8 cellular contexts compared by ENCODE assay signal in the genomic region with DNA sequence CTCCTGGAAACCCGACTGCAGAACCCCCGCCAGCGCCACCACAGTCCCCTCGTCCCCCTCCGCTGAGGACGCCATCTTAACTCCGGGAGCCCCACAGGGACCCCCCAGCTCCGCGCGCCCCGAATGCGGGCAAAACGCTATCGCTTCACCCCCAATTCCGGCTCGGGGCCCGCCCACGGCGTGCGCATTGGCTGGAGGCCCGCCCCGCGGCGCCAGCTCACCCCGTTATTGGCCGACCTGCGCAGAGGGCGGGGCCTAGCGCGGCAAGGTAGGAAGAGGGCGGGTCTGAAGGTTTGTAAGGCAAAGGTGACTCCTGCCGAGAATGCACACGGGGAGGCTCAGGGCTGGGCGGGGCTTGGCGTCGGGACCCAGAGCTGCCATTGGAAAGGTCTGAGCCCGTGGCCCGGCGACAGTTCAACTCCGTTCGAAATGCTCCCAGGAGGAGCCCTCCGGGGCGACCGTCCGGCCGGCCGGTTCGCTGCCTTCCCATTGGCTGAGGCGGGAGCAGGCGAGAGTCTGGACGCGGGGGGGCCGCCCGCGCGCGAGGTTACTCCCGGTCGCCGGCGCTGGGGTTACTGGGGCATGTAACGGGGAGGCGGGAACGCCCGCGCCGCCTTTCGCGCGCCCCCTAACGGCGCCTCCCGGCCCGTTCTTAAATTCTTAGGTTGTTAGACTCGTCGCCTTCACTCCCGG. TPM values are rescaled to one million over a fixed set of nuclear protein-coding genes. Genes with fewer than 3 reads are reported as not detected.
DNase-seq lines count a peak whose midpoint lies in the region; ATAC-seq and TF ChIP-seq lines count a peak whose summit lies in the region.

A gene with protein sequence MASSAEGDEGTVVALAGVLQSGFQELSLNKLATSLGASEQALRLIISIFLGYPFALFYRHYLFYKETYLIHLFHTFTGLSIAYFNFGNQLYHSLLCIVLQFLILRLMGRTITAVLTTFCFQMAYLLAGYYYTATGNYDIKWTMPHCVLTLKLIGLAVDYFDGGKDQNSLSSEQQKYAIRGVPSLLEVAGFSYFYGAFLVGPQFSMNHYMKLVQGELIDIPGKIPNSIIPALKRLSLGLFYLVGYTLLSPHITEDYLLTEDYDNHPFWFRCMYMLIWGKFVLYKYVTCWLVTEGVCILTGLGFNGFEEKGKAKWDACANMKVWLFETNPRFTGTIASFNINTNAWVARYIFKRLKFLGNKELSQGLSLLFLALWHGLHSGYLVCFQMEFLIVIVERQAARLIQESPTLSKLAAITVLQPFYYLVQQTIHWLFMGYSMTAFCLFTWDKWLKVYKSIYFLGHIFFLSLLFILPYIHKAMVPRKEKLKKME (minus strand): TSS at position 127 of the 693 bp plus-strand sequence. CDS start 52 bp downstream, at position 75.

- no peaks in the 10 kb centered on the region for H3K27me3 ChIP-seq in fibroblast of lung (ENCODE audit: control insufficient read depth, insufficient read depth, low read length)

- peak; percentile 97 for ATAC-seq in activated T-helper 17 cell treated with anti-CD3 and anti-CD28 coated beads, Interleukin-2, amount 50 U/mL, for 72 hours (replicated peaks)
- peak; percentile 94 to 95 for ATAC-seq in naive thymus-derived CD8-positive, alpha-beta T cell

- DNase-seq in ELR (ENCODE audit: low read depth) (peak; percentile 94), H4 (ENCODE audit: low spot score) (peak; percentile 96), LNCaP clone FGC (ENCODE audit: low read depth) (peak; percentile 94), RWPE1 (ENCODE audit: low spot score) (peak; percentile 94), fibroblast of lung (ENCODE audit: low read depth in 2 of 2) (peak; percentile 91 to 92)
- peak; percentile 92 to 99 (median 98) for DNase-seq in naive thymus-derived CD8-positive, alpha-beta T cell
- DNase-seq in stimulated activated naive CD4-positive, alpha-beta T cell (lab: John Stamatoyannopoulos, UW): peak; percentile 95 to 99 (median 98)

- peak within 1 kb of the TSS; percentile 89 for H3K27ac ChIP-seq in RWPE1
- peak within 1 kb of the TSS; percentile 57 for H3K27ac ChIP-seq in fibroblast of lung (ENCODE audit: insufficient read depth, low read length)

- H3K9ac ChIP-seq in fibroblast of lung (ENCODE audit: insufficient read depth, low read length): peak within 1 kb of the TSS; percentile 48

- no peaks in the 10 kb centered on the region for H3K36me3 ChIP-seq in fibroblast of lung (ENCODE audit: control insufficient read depth, insufficient read depth, low read length)

- no peaks in the 10 kb centered on the region for H3K79me2 ChIP-seq in fibroblast of lung (ENCODE audit: control insufficient read depth, insufficient read depth, low read length)

- H3K27me3 Mint-ChIP-seq in activated T-helper 17 cell treated with anti-CD3 and anti-CD28 coated beads, Interleukin-2, amount 50 U/mL, for 72 hours: no peaks in the 10 kb centered on the region
- no peaks in the 10 kb centered on the region for H3K27me3 Mint-ChIP-seq in naive thymus-derived CD8-positive, alpha-beta T cell

- TF ChIP-seq CTCF in LNCaP clone FGC (IDR thresholded peaks at IDR 0.05; ENCODE audit: control insufficient read depth, extremely low read depth, insufficient read depth) (peak; percentile 83), RWPE1 (conservative IDR thresholded peaks at IDR 0.05; ENCODE audit: low read depth) (peak; percentile 75), fibroblast of lung (conservative IDR thresholded peaks at IDR 0.05 in 1 of 2, IDR thresholded peaks at IDR 0.05 in 1 of 2; ENCODE audit: low read depth in 1 of 2, low read length in 2 of 2) (peak; percentile 71)

- H3K27ac Mint-ChIP-seq in activated T-helper 17 cell treated with anti-CD3 and anti-CD28 coated beads, Interleukin-2, amount 50 U/mL, for 72 hours: peak within 1 kb of the TSS; percentile 60
- H3K27ac Mint-ChIP-seq in naive thymus-derived CD8-positive, alpha-beta T cell: peak within 1 kb of the TSS; percentile 81 to 97 (median 94)

- H3K4me3 ChIP-seq in LNCaP clone FGC (ENCODE audit: low read depth, low read length) (peak within 1 kb of the TSS; percentile 91), fibroblast of lung (replicated peaks in 1 of 4; ENCODE audit: control extremely low read depth in 1 of 4, insufficient read depth in 1 of 4, low read depth in 3 of 4, low read length in 4 of 4) (peak within 1 kb of the TSS; percentile 55 to 90 (median 74))

- no peaks in the 10 kb centered on the region for H3K9me3 ChIP-seq in fibroblast of lung (ENCODE audit: control insufficient read depth, insufficient read depth, low read depth, low read length)

- peak within 1 kb of the TSS; percentile 79 for H2AFZ ChIP-seq in fibroblast of lung (ENCODE audit: low read length)

- peak within 1 kb of the TSS; percentile 85 for H3K4me3 Mint-ChIP-seq in activated T-helper 17 cell treated with anti-CD3 and anti-CD28 coated beads, Interleukin-2, amount 50 U/mL, for 72 hours
- peak within 1 kb of the TSS; percentile 90 to 98 (median 94) for H3K4me3 Mint-ChIP-seq in naive thymus-derived CD8-positive, alpha-beta T cell

- no peaks in the 10 kb centered on the region for H3K9me3 Mint-ChIP-seq in activated T-helper 17 cell treated with anti-CD3 and anti-CD28 coated beads, Interleukin-2, amount 50 U/mL, for 72 hours
- H3K9me3 Mint-ChIP-seq in naive thymus-derived CD8-positive, alpha-beta T cell: no peaks in the 10 kb centered on the region

- H4K20me1 ChIP-seq in fibroblast of lung (ENCODE audit: control insufficient read depth, extremely low read depth, insufficient read depth, low read length): no peaks in the 10 kb centered on the region

- H3K4me1 Mint-ChIP-seq in activated T-helper 17 cell treated with anti-CD3 and anti-CD28 coated beads, Interleukin-2, amount 50 U/mL, for 72 hours: peaks cover 12% of the 10 kb centered on the region
- peaks cover 20 to 40% (median 31%) of the 10 kb centered on the region in 4 donors for H3K4me1 Mint-ChIP-seq in naive thymus-derived CD8-positive, alpha-beta T cell

- peaks cover 3% of the 10 kb centered on the region for H3K4me1 ChIP-seq in fibroblast of lung (ENCODE audit: control insufficient read depth, extremely low read depth, insufficient read depth, low read length)

- CTCF ChIA-PET in RWPE1 (lab: Yijun Ruan, JAX): interaction anchor here (0.7 to 1.2 kb wide), 6 partner anchors 10 to 177 kb away, joined by 3 to 6 read pairs (median 4); no protein-coding TSS in a partner anchor

- POLR2A ChIA-PET in RWPE1 (lab: Yijun Ruan, JAX; ENCODE audit: low non-redundant PET): interaction anchor here (0.5 to 1.0 kb wide), 2 partner anchors 73 to 677 kb away, joined by 3 to 6 read pairs; a partner anchor contains a TSS
- POLR2A ChIA-PET in naive thymus-derived CD8-positive, alpha-beta T cell (lab: Charles Lee): interaction anchor here (0.7 to 2.6 kb wide), 15 partner anchors 17 to 167 kb away, joined by 3 to 19 read pairs (median 4); a partner anchor contains a TSS

- no peaks in the 10 kb centered on the region for H3K36me3 Mint-ChIP-seq in activated T-helper 17 cell treated with anti-CD3 and anti-CD28 coated beads, Interleukin-2, amount 50 U/mL, for 72 hours (ENCODE audit: low read depth)
- H3K36me3 Mint-ChIP-seq in naive thymus-derived CD8-positive, alpha-beta T cell: peaks cover 0 to 11% (median 0%) of the 10 kb centered on the region in 3 donors

- H3K4me2 ChIP-seq in fibroblast of lung (ENCODE audit: extremely low read depth, insufficient read depth, low read length): peak within 1 kb of the TSS; percentile 84

RNA-seq across cellular contexts. Expression of the gene that starts here (rescaled TPM):
- 85.6 and 97.8 TPM in 2 replicates for total RNA-seq in H4 (2014; rRNA removed; shearing (Covaris generic))
- 10 to 100 TPM; 13.2 to 34.8 TPM for total RNA-seq in activated T-helper 17 cell treated with anti-CD3 and anti-CD28 coated beads, Interleukin-2, amount 50 U/mL, for 72 hours
- 10.0 and 11.4 TPM in 2 replicates for total RNA-seq in fibroblast of lung
- polyA plus RNA-seq in fibroblast of lung: 48.5 and 54.0 TPM in 2 replicates
- polyA plus RNA-seq in fibroblast of lung (2012): 31.0 and 35.4 TPM in 2 replicates
- 34.4 and 41.0 TPM in 2 replicates for polyA minus RNA-seq in fibroblast of lung (ENCODE audit: low replicate concordance)
- 10 to 100 TPM; 17.0 to 18.5 TPM for total RNA-seq in naive thymus-derived CD8-positive, alpha-beta T cell
- 10 to 100 TPM; 17.0 to 22.7 (median 19.9) TPM for polyA plus RNA-seq in naive thymus-derived CD8-positive, alpha-beta T cell

Comparison
In these comparisons a context has a peak if more than half of its experiments do, and no peak if none do; other contexts are left out.
1. Peak in every context shown above with its lines: DNase-seq, ATAC-seq, H3K4me3 ChIP-seq and H3K27ac ChIP-seq.